Comparison of ENCODE assay signal across 29 cellular contexts in genomic region chrX:45862801-45863200, GRCh38.
"Had no signal": no experiment of that assay in that cellular context is flagged by ENCODE, and none has a peak within 500 bp of the region (broad histone marks: within the 10 kb centered on the region; RNA-seq: fewer than 3 reads in every experiment).

No MANE protein-coding gene starts in this region.

- H3K36me3 Mint-ChIP-seq: natural killer cell treated with Interleukin-12 subunit alpha and Interleukin-12 subunit beta and Interleukin-15 and Interleukin-18, amount 100 ng/mL, for 72 hours; stimulated activated effector memory CD8-positive, alpha-beta T cell treated with anti-CD3 and anti-CD28 coated beads, Interleukin-12 subunit alpha, Interleukin-12 subunit beta, amount 100 ng/mL, for 72 hours; stimulated activated naive B cell treated with anti-CD40 and anti-IgM and Interleukin-4, amounts not matched to agents 10 μg/mL and 1 μg/mL and 100 μg/mL, for 72 hours had no signal

- H3K4me3 ChIP-seq: ovary, psoas muscle, right lobe of liver, sigmoid colon, stomach, thoracic aorta, thyroid gland, tibial nerve, upper lobe of left lung, vagina had no signal

- H3K4me1 ChIP-seq: parathyroid adenoma, psoas muscle, right lobe of liver, sigmoid colon, stomach, thyroid gland, tibial nerve, upper lobe of left lung, vagina had no signal

- H3K4me1 Mint-ChIP-seq: neural crest cell; stimulated activated effector memory CD8-positive, alpha-beta T cell treated with anti-CD3 and anti-CD28 coated beads, Interleukin-12 subunit alpha, Interleukin-12 subunit beta, amount 100 ng/mL, for 72 hours had no signal

- H3K27me3 Mint-ChIP-seq: progenitor cell of endocrine pancreas; stimulated activated naive CD8-positive, alpha-beta T cell treated with anti-CD3 and anti-CD28 coated beads, Interleukin-15, Interleukin-2, amounts not matched to agents 100 ng/mL and 50 ng/mL, for 24 hours had no signal

- H2AFZ ChIP-seq: parathyroid adenoma had no signal

- H3K27ac ChIP-seq: neutrophil, ovary, parathyroid adenoma, psoas muscle, right lobe of liver, sigmoid colon, stomach, thoracic aorta, thyroid gland, tibial nerve, upper lobe of left lung, vagina had no signal

- H3K27ac Mint-ChIP-seq: natural killer cell treated with Interleukin-12 subunit alpha and Interleukin-12 subunit beta and Interleukin-15 and Interleukin-18, amount 100 ng/mL, for 72 hours; nephron progenitor cell; progenitor cell of endocrine pancreas; stimulated activated effector memory CD8-positive, alpha-beta T cell treated with anti-CD3 and anti-CD28 coated beads, Interleukin-12 subunit alpha, Interleukin-12 subunit beta, amount 100 ng/mL, for 72 hours; stimulated activated naive B cell treated with anti-CD40 and anti-IgM and Interleukin-4, amounts not matched to agents 10 μg/mL and 1 μg/mL and 100 μg/mL, for 72 hours; stimulated activated naive CD8-positive, alpha-beta T cell treated with anti-CD3 and anti-CD28 coated beads, Interleukin-15, Interleukin-2, amounts not matched to agents 100 ng/mL and 50 ng/mL, for 24 hours had no signal

- DNase-seq: nephron progenitor cell; nucleus accumbens; ovary; posterior cingulate gyrus; psoas muscle; right cardiac atrium; right lobe of liver; sigmoid colon; small intestine; stimulated activated CD4-positive, alpha-beta T cell treated with anti-CD3 and anti-CD28 coated beads, Interleukin-15, amount 100 ng/mL, for 24 hours; stimulated activated CD4-positive, alpha-beta T cell treated with anti-CD3 and anti-CD28 coated beads, Interleukin-2, amount 100 ng/mL, for 24 hours; stimulated activated CD4-positive, alpha-beta T cell treated with anti-CD3 and anti-CD28 coated beads, Interleukin-2, amount 100 ng/mL, for 48 hours; stimulated activated CD4-positive, alpha-beta T cell treated with anti-CD3 and anti-CD28 coated beads, Interleukin-4, amount 100 ng/mL, for 24 hours; stimulated activated naive B cell treated with anti-CD40 and anti-IgM and Interleukin-4, amounts not matched to agents 10 μg/mL and 1 μg/mL and 100 μg/mL, for 72 hours; stimulated activated naive CD4-positive, alpha-beta T cell treated with Interleukin-2 at 50 U/mL for 16 hours; stomach; thyroid gland; trophoblast cell; upper lobe of left lung had no signal

- H3K27me3 ChIP-seq: neutrophil, ovary, right lobe of liver, sigmoid colon, stomach, thyroid gland, upper lobe of left lung, vagina had no signal

- H3K4me3 Mint-ChIP-seq: natural killer cell treated with Interleukin-12 subunit alpha and Interleukin-12 subunit beta and Interleukin-15 and Interleukin-18, amount 100 ng/mL, for 72 hours; nephron progenitor cell; neural crest cell; stimulated activated effector memory CD8-positive, alpha-beta T cell treated with anti-CD3 and anti-CD28 coated beads, Interleukin-12 subunit alpha, Interleukin-12 subunit beta, amount 100 ng/mL, for 72 hours; stimulated activated naive B cell treated with anti-CD40 and anti-IgM and Interleukin-4, amounts not matched to agents 10 μg/mL and 1 μg/mL and 100 μg/mL, for 72 hours; stimulated activated naive CD8-positive, alpha-beta T cell treated with anti-CD3 and anti-CD28 coated beads, Interleukin-15, Interleukin-2, amounts not matched to agents 100 ng/mL and 50 ng/mL, for 24 hours had no signal

- H3K9me3 Mint-ChIP-seq: natural killer cell treated with Interleukin-12 subunit alpha and Interleukin-12 subunit beta and Interleukin-15 and Interleukin-18, amount 100 ng/mL, for 72 hours; stimulated activated effector memory CD8-positive, alpha-beta T cell treated with anti-CD3 and anti-CD28 coated beads, Interleukin-12 subunit alpha, Interleukin-12 subunit beta, amount 100 ng/mL, for 72 hours; stimulated activated naive B cell treated with anti-CD40 and anti-IgM and Interleukin-4, amounts not matched to agents 10 μg/mL and 1 μg/mL and 100 μg/mL, for 72 hours; stimulated activated naive CD8-positive, alpha-beta T cell treated with anti-CD3 and anti-CD28 coated beads, Interleukin-15, Interleukin-2, amounts not matched to agents 100 ng/mL and 50 ng/mL, for 24 hours had no signal

- ATAC-seq: natural killer cell treated with Interleukin-12 subunit alpha and Interleukin-12 subunit beta and Interleukin-15 and Interleukin-18, amount 100 ng/mL, for 72 hours; psoas muscle; right cardiac atrium; right lobe of liver; stimulated activated effector memory CD8-positive, alpha-beta T cell treated with anti-CD3 and anti-CD28 coated beads, Interleukin-12 subunit alpha, Interleukin-12 subunit beta, amount 100 ng/mL, for 72 hours; stimulated activated naive B cell treated with anti-CD40 and anti-IgM and Interleukin-4, amounts not matched to agents 10 μg/mL and 1 μg/mL and 100 μg/mL, for 72 hours had no signal

- H3K36me3 ChIP-seq: neutrophil, ovary, right lobe of liver, sigmoid colon, stomach, thoracic aorta, thyroid gland, tibial nerve, upper lobe of left lung, vagina had no signal

- H3K9me3 ChIP-seq: neutrophil, ovary, psoas muscle, right lobe of liver, sigmoid colon, stomach, thoracic aorta, thyroid gland, tibial nerve, upper lobe of left lung, vagina had no signal

- H3K79me2 ChIP-seq: parathyroid adenoma had no signal
